Comparison of ENCODE assay signal across 8 cellular contexts in the genomic region with DNA sequence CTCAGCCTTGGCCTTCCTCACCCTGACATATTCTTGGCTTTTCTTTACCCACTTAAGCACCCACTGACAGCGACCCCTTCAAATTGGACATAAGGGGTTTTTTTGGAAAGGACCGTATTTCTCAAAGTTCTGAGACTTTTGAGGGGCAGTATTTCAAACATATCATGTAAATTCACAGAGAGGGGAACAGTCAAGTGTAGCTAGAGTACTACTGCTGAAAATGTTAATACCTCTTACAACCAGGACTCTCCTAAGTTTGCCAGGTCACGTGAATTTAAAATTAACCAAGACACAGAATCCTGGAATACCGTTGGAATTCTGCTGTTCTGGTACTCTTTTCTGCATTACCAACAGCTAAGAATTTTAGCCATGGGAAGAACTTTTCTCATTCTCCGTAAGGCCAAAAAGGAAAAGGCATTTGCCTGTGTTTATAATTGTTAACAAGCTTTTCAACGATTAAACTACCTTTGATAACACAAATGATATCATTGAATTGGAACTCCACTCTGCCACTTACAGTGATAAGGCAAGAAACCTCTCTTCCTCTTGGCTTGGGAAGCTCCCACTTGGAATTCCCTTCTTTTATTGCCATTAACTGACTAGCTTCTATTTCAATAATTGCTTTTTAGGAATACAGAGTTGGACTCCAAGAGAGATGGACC. TPM values are rescaled to one million over a fixed set of nuclear protein-coding genes. Genes with fewer than 3 reads are reported as not detected.
DNase-seq lines count a peak whose midpoint lies in the region; FAIRE-seq and TF ChIP-seq lines count a peak whose summit lies in the region.

No MANE protein-coding gene starts in this region.

- no peak for FAIRE-seq in H54 (lab: Jason Lieb, UNC)

- H3K9me3 Mint-ChIP-seq in CD8-positive, alpha-beta memory T cell = no peaks in the 10 kb centered on the region

- peak overlapping the region; percentile 73 to 99 (median 94) for H3K27ac Mint-ChIP-seq in CD8-positive, alpha-beta memory T cell

- H3K27me3 ChIP-seq in CD8-positive, alpha-beta memory T cell (ENCODE audit: insufficient read depth, low read length, poor library complexity, severe bottlenecking) = no peaks in the 10 kb centered on the region
- H3K27me3 ChIP-seq in effector memory CD4-positive, alpha-beta T cell (replicated peaks; ENCODE audit: control insufficient read depth, insufficient read depth, low read length, poor library complexity, severe bottlenecking) = no peaks in the 10 kb centered on the region
- H3K27me3 ChIP-seq in neuron (ENCODE audit: insufficient read depth, low read length) = no peaks in the 10 kb centered on the region

- peak overlapping the region; percentile 85 for H3K27ac ChIP-seq in CD8-positive, alpha-beta memory T cell (ENCODE audit: low read depth, low read length)
- H3K27ac ChIP-seq in effector memory CD4-positive, alpha-beta T cell (ENCODE audit: insufficient read depth, low read length, poor library complexity, severe bottlenecking) = peak overlapping the region; percentile 96

- CTCF ChIA-PET in CD8-positive, alpha-beta memory T cell (lab: Charles Lee) = interaction anchor here (1.1 kb wide), 1 partner anchor 8 kb away, joined by 3 read pairs; no protein-coding TSS in a partner anchor

- no peak for TF ChIP-seq CTCF in LNCaP clone FGC (IDR thresholded peaks at IDR 0.05; ENCODE audit: control insufficient read depth, extremely low read depth, insufficient read depth)

- POLR2A ChIA-PET in CD8-positive, alpha-beta memory T cell (lab: Charles Lee) = no interaction called here

- peaks cover 0 to 9% (median 9%) of the 10 kb centered on the region in 3 donors for H3K36me3 Mint-ChIP-seq in CD8-positive, alpha-beta memory T cell

- TF ChIP-seq POLR2A in H54 (IDR thresholded peaks at IDR 0.05; ENCODE audit: low read depth, low read length) = no peak

- peak overlapping the region; percentile 92 for H2AFZ ChIP-seq in neuron (ENCODE audit: low read depth, low read length)

- H3K4me1 ChIP-seq in CD8-positive, alpha-beta memory T cell (ENCODE audit: insufficient read depth, low read length) = peaks cover 15% of the 10 kb centered on the region
- peaks cover 6% of the 10 kb centered on the region for H3K4me1 ChIP-seq in effector memory CD4-positive, alpha-beta T cell (ENCODE audit: control insufficient read depth, insufficient read depth, low read length, poor library complexity, severe bottlenecking)
- H3K4me1 ChIP-seq in neuron (ENCODE audit: insufficient read depth, low read length) = peaks cover 12% of the 10 kb centered on the region

- peaks cover 22 to 29% (median 25%) of the 10 kb centered on the region in 3 donors for H3K4me1 Mint-ChIP-seq in CD8-positive, alpha-beta memory T cell

- H3K4me3 ChIP-seq in CD8-positive, alpha-beta memory T cell (ENCODE audit: low read length) = peak overlapping the region; percentile 70
- peak overlapping the region; percentile 61 for H3K4me3 ChIP-seq in LNCaP clone FGC (ENCODE audit: low read depth, low read length)
- peak overlapping the region; percentile 83 for H3K4me3 ChIP-seq in effector memory CD4-positive, alpha-beta T cell (ENCODE audit: insufficient read depth, low read depth, low read length, poor library complexity, severe bottlenecking)
- peak overlapping the region; percentile 89 for H3K4me3 ChIP-seq in neuron (ENCODE audit: low read length)

- DNase-seq in CD8-positive, alpha-beta memory T cell = no peak
- DNase-seq in LNCaP clone FGC (ENCODE audit: low read depth) (no peak), NCI-H2081 (lab: John Stamatoyannopoulos, UW) (no peak), H54 (ENCODE audit: insufficient read length, low spot score) (no peak)
- no peak for DNase-seq in effector memory CD4-positive, alpha-beta T cell
- DNase-seq in activated effector memory CD4-positive, alpha-beta T cell treated with Interleukin-2 at 50 U/mL for 16 hours = no peak
- DNase-seq in activated CD4-positive, alpha-beta T cell treated with anti-CD3 and anti-CD28 coated beads, Interleukin-2, amount 50 U/mL, for 1 hour = no peak

- H3K36me3 ChIP-seq in CD8-positive, alpha-beta memory T cell (ENCODE audit: insufficient read depth, low read length) = no peaks in the 10 kb centered on the region
- no peaks in the 10 kb centered on the region for H3K36me3 ChIP-seq in effector memory CD4-positive, alpha-beta T cell (ENCODE audit: control insufficient read depth, insufficient read depth, low read length)
- no peaks in the 10 kb centered on the region for H3K36me3 ChIP-seq in neuron (ENCODE audit: insufficient read depth, low read length)

- H3K4me3 Mint-ChIP-seq in CD8-positive, alpha-beta memory T cell = peak overlapping the region; percentile 88 to 98 (median 95)

- H3K27me3 Mint-ChIP-seq in CD8-positive, alpha-beta memory T cell = peaks cover 0 to 4% of the 10 kb centered on the region in 2 donors

- no peaks in the 10 kb centered on the region for H3K9me3 ChIP-seq in CD8-positive, alpha-beta memory T cell (ENCODE audit: low read length)
- no peaks in the 10 kb centered on the region for H3K9me3 ChIP-seq in effector memory CD4-positive, alpha-beta T cell (ENCODE audit: control insufficient read depth, low read length)
- H3K9me3 ChIP-seq in neuron (ENCODE audit: low read length) = no peaks in the 10 kb centered on the region

RNA-seq across cellular contexts. Expression of a gene that starts 0.6 kb away (rescaled TPM):
- 10 to 100 TPM; 22.5 to 22.9 TPM for total RNA-seq in CD8-positive, alpha-beta memory T cell
- polyA plus RNA-seq in CD8-positive, alpha-beta memory T cell = 12.6 TPM
